In genomic region chr12:120874547-120875245, GRCh38 we compare ENCODE assay signal across 15 cellular contexts.
"Had no signal": no experiment of that assay in that cellular context is flagged by ENCODE, and none has a peak within 500 bp of the region (broad histone marks: within the 10 kb centered on the region; RNA-seq: fewer than 3 reads in every experiment).

No MANE protein-coding gene starts in this region.

- ATAC-seq: activated CD4-positive, CD25-positive, alpha-beta regulatory T cell treated with anti-CD3 and anti-CD28 coated beads, Interleukin-2, amount 50 U/mL, for 24 hours; lower lobe of right lung; pancreas; stimulated activated effector memory CD8-positive, alpha-beta T cell treated with anti-CD3 and anti-CD28 coated beads, Interleukin-12 subunit alpha, Interleukin-12 subunit beta, amount 100 ng/mL, for 72 hours; T-cell had no signal

- H3K36me3 Mint-ChIP-seq: naive B cell had no signal

- H3K27ac Mint-ChIP-seq: activated naive CD4-positive, alpha-beta T cell treated with anti-CD3 and anti-CD28 coated beads for 36 hours; activated T-helper 2 cell treated with anti-CD3 and anti-CD28 coated beads, Interferon-gamma antibody, Interleukin-2, Interleukin-4, amounts not matched to agents 10 μg/mL and 5 μg/mL and 100 μg/mL, durations not matched to agents 14 hours and 24 hours and 36 hours; stimulated activated effector memory CD8-positive, alpha-beta T cell treated with anti-CD3 and anti-CD28 coated beads, Interleukin-12 subunit alpha, Interleukin-12 subunit beta, amount 100 ng/mL, for 72 hours; T-cell had no signal

- H3K9me3 ChIP-seq: esophagus muscularis mucosa, lower lobe of right lung, pancreas, thoracic aorta had no signal

- H3K27me3 ChIP-seq: cardiac muscle cell, esophagus muscularis mucosa, pancreas had no signal

- DNase-seq: activated naive CD4-positive, alpha-beta T cell treated with anti-CD3 and anti-CD28 coated beads for 36 hours; effector CD4-positive, alpha-beta T cell; kidney glomerular epithelial cell; lower lobe of right lung; naive B cell; pancreas; T-cell; T-helper 9 cell had no signal

- H3K4me3 ChIP-seq: cardiac muscle cell, coronary artery, esophagus muscularis mucosa, lower lobe of right lung, pancreas, thoracic aorta had no signal

- H3K27ac ChIP-seq: cardiac muscle cell, coronary artery, esophagus muscularis mucosa, lower lobe of right lung, pancreas, thoracic aorta had no signal

- H3K36me3 ChIP-seq: cardiac muscle cell, esophagus muscularis mucosa, lower lobe of right lung, pancreas, thoracic aorta had no signal

- H3K27me3 Mint-ChIP-seq: naive B cell, T-cell had no signal

- H3K9me3 Mint-ChIP-seq: activated T-helper 2 cell treated with anti-CD3 and anti-CD28 coated beads, Interferon-gamma antibody, Interleukin-2, Interleukin-4, amounts not matched to agents 10 μg/mL and 5 μg/mL and 100 μg/mL, durations not matched to agents 14 hours and 24 hours and 36 hours; naive B cell; stimulated activated effector memory CD8-positive, alpha-beta T cell treated with anti-CD3 and anti-CD28 coated beads, Interleukin-12 subunit alpha, Interleukin-12 subunit beta, amount 100 ng/mL, for 72 hours; T-cell had no signal

- H3K4me3 Mint-ChIP-seq: activated naive CD4-positive, alpha-beta T cell treated with anti-CD3 and anti-CD28 coated beads for 36 hours; stimulated activated effector memory CD8-positive, alpha-beta T cell treated with anti-CD3 and anti-CD28 coated beads, Interleukin-12 subunit alpha, Interleukin-12 subunit beta, amount 100 ng/mL, for 72 hours; T-cell had no signal
